Comparison of ENCODE assay signal across 9 cellular contexts in the genomic region with DNA sequence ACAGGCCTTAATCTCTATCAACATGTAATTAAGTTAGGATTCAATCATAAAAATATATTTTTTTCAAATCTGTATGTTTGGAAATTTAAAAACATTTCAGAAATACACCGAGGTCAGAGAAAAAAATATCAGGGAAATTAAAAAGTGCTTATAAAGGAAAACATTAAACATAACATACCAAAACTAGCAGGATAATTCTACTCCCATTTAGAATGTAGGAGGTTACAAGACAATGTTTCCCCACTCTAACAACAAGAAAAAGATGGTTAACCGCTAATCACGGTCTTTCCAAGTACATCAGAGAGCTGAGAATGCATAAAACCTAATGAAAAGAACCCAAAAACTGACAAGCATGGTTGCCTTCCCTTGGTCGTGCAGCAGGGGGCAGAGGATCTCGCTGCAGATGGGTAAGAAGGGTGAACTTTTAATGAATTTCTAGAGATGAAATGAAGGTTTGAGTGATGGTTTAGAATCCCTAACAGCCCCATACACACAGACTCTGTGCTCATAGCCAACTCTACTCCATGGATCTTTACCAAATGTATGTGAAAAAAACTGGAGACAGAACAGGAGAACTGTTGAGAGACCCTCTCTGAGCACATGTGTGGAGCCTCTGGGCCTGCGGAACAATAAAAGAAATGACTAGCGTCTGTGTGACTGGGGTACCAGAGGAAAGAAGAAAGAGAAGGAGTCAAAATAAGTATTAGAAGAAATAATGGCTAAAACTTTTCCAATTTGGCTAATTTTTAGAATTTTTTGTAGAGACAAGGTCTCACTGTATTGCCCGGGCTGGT. TPM values are rescaled to one million over a fixed set of nuclear protein-coding genes. Genes with fewer than 3 reads are reported as not detected.
DNase-seq lines count a peak whose midpoint lies in the region; ATAC-seq, FAIRE-seq and TF ChIP-seq lines count a peak whose summit lies in the region.
"Had no signal": no experiment of that assay in that cellular context is flagged by ENCODE, and none has a peak within 500 bp of the region (broad histone marks: within the 10 kb centered on the region; RNA-seq: fewer than 3 reads in every experiment).

No MANE protein-coding gene starts in this region.

- H3K27ac ChIP-seq in effector memory CD4-positive, alpha-beta T cell (ENCODE audit: insufficient read depth, low read length, poor library complexity, severe bottlenecking) = no peak overlapping the region

- peaks cover 12% of the 10 kb centered on the region for H3K4me1 ChIP-seq in Loucy (ENCODE audit: insufficient read depth, low read length, poor library complexity, severe bottlenecking)
- H3K4me1 ChIP-seq in effector memory CD4-positive, alpha-beta T cell (ENCODE audit: control insufficient read depth, insufficient read depth, low read length, poor library complexity, severe bottlenecking) = no peaks in the 10 kb centered on the region

- no peak overlapping the region for H2AFZ ChIP-seq in Loucy (ENCODE audit: low read length)

- H3K27me3 ChIP-seq in Loucy (ENCODE audit: insufficient read depth, low read length, poor library complexity, severe bottlenecking) = no peaks in the 10 kb centered on the region
- no peaks in the 10 kb centered on the region for H3K27me3 ChIP-seq in effector memory CD4-positive, alpha-beta T cell (replicated peaks; ENCODE audit: control insufficient read depth, insufficient read depth, low read length, poor library complexity, severe bottlenecking)

- no peaks in the 10 kb centered on the region for H3K36me3 Mint-ChIP-seq in activated CD4-positive, alpha-beta T cell treated with anti-CD3 and anti-CD28 coated beads, Interleukin-2, amount 10 ng/mL, durations not matched to agents 24 days and 14 days (ENCODE audit: low read depth)
- no peaks in the 10 kb centered on the region for H3K36me3 Mint-ChIP-seq in osteocyte (ENCODE audit: unreplicated experiment)

- peaks cover 17% of the 10 kb centered on the region for H3K27me3 Mint-ChIP-seq in activated CD4-positive, alpha-beta T cell treated with anti-CD3 and anti-CD28 coated beads, Interleukin-2, amount 10 ng/mL, durations not matched to agents 24 days and 14 days
- peaks cover 54% of the 10 kb centered on the region for H3K27me3 Mint-ChIP-seq in osteocyte (ENCODE audit: unreplicated experiment)
- H3K27me3 Mint-ChIP-seq: stimulated activated naive CD8-positive, alpha-beta T cell treated with anti-CD3 and anti-CD28 coated beads, Interleukin-15, Interleukin-2, amounts not matched to agents 100 ng/mL and 50 ng/mL, for 24 hours had no signal

- H3K36me3 ChIP-seq in Loucy (ENCODE audit: insufficient read depth, low read length) = no peaks in the 10 kb centered on the region
- H3K36me3 ChIP-seq in effector memory CD4-positive, alpha-beta T cell (ENCODE audit: control insufficient read depth, insufficient read depth, low read length) = no peaks in the 10 kb centered on the region

- H3K4me3 ChIP-seq in Loucy (ENCODE audit: low read length, poor library complexity, severe bottlenecking) = no peak overlapping the region
- no peak overlapping the region for H3K4me3 ChIP-seq in effector memory CD4-positive, alpha-beta T cell (ENCODE audit: insufficient read depth, low read depth, low read length, poor library complexity, severe bottlenecking)

- peak; percentile 53 for FAIRE-seq in G401.6 (lab: Jason Lieb, UNC)

- intact Hi-C loops in activated CD4-positive, alpha-beta T cell treated with anti-CD3 and anti-CD28 coated beads, Interleukin-2, amount 10 ng/mL, durations not matched to agents 24 days and 14 days (cut with micrococcal nuclease) = loop anchor here (1.0 kb wide), 1 partner anchor 24 kb away; no protein-coding TSS in a partner anchor

- no peaks in the 10 kb centered on the region for H3K79me2 ChIP-seq in Loucy (ENCODE audit: insufficient read depth, low read length)

- H3K9ac ChIP-seq in Loucy (ENCODE audit: low read depth, low read length, poor library complexity, severe bottlenecking) = no peak overlapping the region

- H3K9me3 Mint-ChIP-seq in activated CD4-positive, alpha-beta T cell treated with anti-CD3 and anti-CD28 coated beads, Interleukin-2, amount 10 ng/mL, durations not matched to agents 24 days and 14 days = no peaks in the 10 kb centered on the region
- H3K9me3 Mint-ChIP-seq in osteocyte (ENCODE audit: unreplicated experiment) = no peaks in the 10 kb centered on the region
- H3K9me3 Mint-ChIP-seq: stimulated activated naive CD8-positive, alpha-beta T cell treated with anti-CD3 and anti-CD28 coated beads, Interleukin-15, Interleukin-2, amounts not matched to agents 100 ng/mL and 50 ng/mL, for 24 hours had no signal

- TF ChIP-seq CTCF in Loucy (conservative IDR thresholded peaks at IDR 0.05; ENCODE audit: low read length) (peak; percentile 95), osteocyte (IDR thresholded peaks at IDR 0.05) (peak; percentile 73)

- H3K4me2 ChIP-seq in Loucy (ENCODE audit: low read depth, low read length, poor library complexity, severe bottlenecking) = no peak overlapping the region

- peak; percentile 85 for DNase-seq in activated CD4-positive, alpha-beta T cell treated with anti-CD3 and anti-CD28 coated beads, Interleukin-2, amount 10 ng/mL, durations not matched to agents 24 days and 14 days
- peak; percentile 2 to 25 (median 6) for DNase-seq in effector memory CD4-positive, alpha-beta T cell
- DNase-seq in osteocyte (ENCODE audit: extremely low spot score, unreplicated experiment) = no peak

- H3K4me3 Mint-ChIP-seq in activated CD4-positive, alpha-beta T cell treated with anti-CD3 and anti-CD28 coated beads, Interleukin-2, amount 10 ng/mL, durations not matched to agents 24 days and 14 days = no peak overlapping the region
- H3K4me3 Mint-ChIP-seq in osteocyte (ENCODE audit: unreplicated experiment) = no peak overlapping the region
- H3K4me3 Mint-ChIP-seq: stimulated activated naive CD8-positive, alpha-beta T cell treated with anti-CD3 and anti-CD28 coated beads, Interleukin-15, Interleukin-2, amounts not matched to agents 100 ng/mL and 50 ng/mL, for 24 hours had no signal

- peaks cover 7% of the 10 kb centered on the region for H3K4me1 Mint-ChIP-seq in activated CD4-positive, alpha-beta T cell treated with anti-CD3 and anti-CD28 coated beads, Interleukin-2, amount 10 ng/mL, durations not matched to agents 24 days and 14 days
- no peaks in the 10 kb centered on the region for H3K4me1 Mint-ChIP-seq in osteocyte (ENCODE audit: unreplicated experiment)

- H4K20me1 ChIP-seq in Loucy (ENCODE audit: insufficient read depth, low read length, poor library complexity, severe bottlenecking) = no peaks in the 10 kb centered on the region

- no peaks in the 10 kb centered on the region for H3K9me2 ChIP-seq in Loucy (replicated peaks; ENCODE audit: low read depth, low read length)

- H3F3A ChIP-seq in Loucy (ENCODE audit: low read depth) = peaks cover 3% of the 10 kb centered on the region; the same call in 1 of the 2 replicates

- ATAC-seq in HG03571 (IDR thresholded peaks at IDR 0.05; ENCODE audit: unreplicated experiment) (no peak), GM18502 (IDR thresholded peaks at IDR 0.05; ENCODE audit: poor library complexity, unreplicated experiment) (no peak), HG02938 (IDR thresholded peaks at IDR 0.05; ENCODE audit: unreplicated experiment) (no peak)

- H3K27ac Mint-ChIP-seq in activated CD4-positive, alpha-beta T cell treated with anti-CD3 and anti-CD28 coated beads, Interleukin-2, amount 10 ng/mL, durations not matched to agents 24 days and 14 days = no peak overlapping the region
- H3K27ac Mint-ChIP-seq in osteocyte (ENCODE audit: unreplicated experiment) = no peak overlapping the region
- H3K27ac Mint-ChIP-seq: stimulated activated naive CD8-positive, alpha-beta T cell treated with anti-CD3 and anti-CD28 coated beads, Interleukin-15, Interleukin-2, amounts not matched to agents 100 ng/mL and 50 ng/mL, for 24 hours had no signal

- no peaks in the 10 kb centered on the region for H3K9me3 ChIP-seq in Loucy (ENCODE audit: insufficient read depth, low read depth, low read length)
- no peaks in the 10 kb centered on the region for H3K9me3 ChIP-seq in effector memory CD4-positive, alpha-beta T cell (ENCODE audit: control insufficient read depth, low read length)

RNA-seq across cellular contexts. Expression of a gene that starts 51.3 kb away (rescaled TPM):
- total RNA-seq in activated CD4-positive, alpha-beta T cell treated with anti-CD3 and anti-CD28 coated beads, Interleukin-2, amount 10 ng/mL, durations not matched to agents 24 days and 14 days = 105 and 117 TPM in 2 replicates
- total RNA-seq in osteocyte = 97.8 and 111 TPM in 2 replicates
